8 cellular contexts compared by ENCODE assay signal in the genomic region with DNA sequence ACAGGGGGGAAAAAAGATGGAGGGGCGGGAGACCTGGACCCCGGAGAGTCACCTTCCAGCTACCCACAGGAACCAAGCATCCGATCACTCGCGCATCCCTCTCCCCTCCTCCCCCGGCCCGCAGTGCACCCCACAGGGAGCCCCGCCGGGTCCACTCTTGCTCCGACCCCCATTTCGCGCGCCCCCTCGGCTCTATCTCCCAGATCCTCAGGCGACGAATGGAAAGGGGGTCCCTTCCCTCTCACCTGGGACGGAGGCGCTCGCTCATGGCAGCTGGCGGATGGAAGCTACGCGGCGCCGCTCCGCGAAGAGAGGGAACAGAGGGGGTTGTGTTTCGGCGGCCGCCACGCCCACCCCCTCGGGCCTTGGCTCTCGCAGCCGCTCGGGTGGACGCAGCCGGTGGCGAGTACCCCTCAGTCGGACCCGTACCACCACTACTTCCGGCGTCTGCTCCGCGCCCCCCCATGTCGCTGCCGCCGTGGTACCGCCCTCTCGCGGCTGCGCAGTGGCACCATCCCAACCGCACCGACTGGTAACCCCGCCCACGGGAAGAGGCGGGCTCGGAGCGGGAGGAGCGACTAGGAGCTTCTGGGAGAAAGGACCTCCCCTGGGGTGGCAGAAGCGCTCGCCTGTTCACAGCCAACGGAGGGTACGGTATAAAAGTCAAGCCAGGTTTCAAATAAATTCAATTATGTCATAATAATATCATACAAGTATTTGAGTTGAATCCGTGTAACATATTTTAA. TPM values are rescaled to one million over a fixed set of nuclear protein-coding genes. Genes with fewer than 3 reads are reported as not detected.
DNase-seq lines count a peak whose midpoint lies in the region; TF ChIP-seq lines count a peak whose summit lies in the region.

No MANE protein-coding gene starts in this region.

- 0% methylated on average over 18 of the region's 63 CpGs for WGBS in suprapubic skin

- no peak for TF ChIP-seq EP300 in suprapubic skin (IDR thresholded peaks at IDR 0.05)

- peaks cover 49% of the 10 kb centered on the region for H3K4me1 ChIP-seq in suprapubic skin

- H3K9me3 ChIP-seq in suprapubic skin, result no peaks in the 10 kb centered on the region

- H3K9me3 Mint-ChIP-seq in HFFc6, result no peaks in the 10 kb centered on the region

- H3K36me3 ChIP-seq in GM06990 (ENCODE audit: control insufficient read depth, insufficient read depth, low read length) (peaks cover 3% of the 10 kb centered on the region; the same call in 1 of the 2 replicates), suprapubic skin (peaks cover 17% of the 10 kb centered on the region)

- TF ChIP-seq CTCF in GM06990 (IDR thresholded peaks at IDR 0.05; ENCODE audit: insufficient read depth, low read length, poor library complexity, severe bottlenecking), result no peak
- TF ChIP-seq CTCF in HFFc6 (IDR thresholded peaks at IDR 0.05), result peak; percentile 76
- TF ChIP-seq CTCF in NB4 (IDR thresholded peaks at IDR 0.05; ENCODE audit: low read depth, low read length), result no peak
- TF ChIP-seq CTCF in suprapubic skin (IDR thresholded peaks at IDR 0.05), result peak in 1 of 2 donors; percentile 50

- peak overlapping the region; percentile 88 for H3K27ac ChIP-seq in suprapubic skin

- H3K4me3 ChIP-seq in GM06990 (replicated peaks; ENCODE audit: low read depth, low read length) (peak overlapping the region; percentile 95), NB4 (ENCODE audit: low read depth, low read length) (peak overlapping the region; percentile 93), suprapubic skin (peak overlapping the region; percentile 90)

- TF ChIP-seq POLR2A in NB4 (IDR thresholded peaks at IDR 0.05; ENCODE audit: extremely low read depth, insufficient read length), result peak; percentile 62
- peak in 1 of 2 donors; percentile 67 for TF ChIP-seq POLR2A in suprapubic skin (IDR thresholded peaks at IDR 0.05)

- no peaks in the 10 kb centered on the region; the same call in 1 of the 2 replicates for H3K27me3 Mint-ChIP-seq in HFFc6 (ENCODE audit: insufficient read depth)

- H3K27me3 ChIP-seq in GM06990 (replicated peaks; ENCODE audit: control insufficient read depth, insufficient read depth, low read length) (no peaks in the 10 kb centered on the region), suprapubic skin (no peaks in the 10 kb centered on the region)

- H3K4me3 Mint-ChIP-seq in HFFc6, result peak overlapping the region; percentile 95

- peak; percentile 97 for DNase-seq in GM06990 (ENCODE audit: extremely low read depth, insufficient read length)
- DNase-seq in HFFc6, result peak; percentile 91
- DNase-seq in NB4 (ENCODE audit: low read depth), result peak; percentile 95
- DNase-seq in SK-N-DZ (ENCODE audit: low spot score), result peak; percentile 98
- DNase-seq in activated naive CD4-positive, alpha-beta T cell treated with anti-CD3 and anti-CD28 coated beads, Interleukin-2, amount 50 U/mL, for 16 hours, result peak; percentile 99
- peak; percentile 96 for DNase-seq in globus pallidus (ENCODE audit: low spot score)
- DNase-seq in nucleus accumbens (lab: John Stamatoyannopoulos, UW), result peak; percentile 66 to 99 (median 94)
- DNase-seq in suprapubic skin (ENCODE audit: low spot score in 2 of 2), result peak; percentile 96 to 97

- H3K27ac Mint-ChIP-seq in HFFc6, result peak overlapping the region; percentile 98

- peaks cover 14% of the 10 kb centered on the region; the same call in 1 of the 2 replicates for H3K36me3 Mint-ChIP-seq in HFFc6 (ENCODE audit: low read depth)

- H3K4me1 Mint-ChIP-seq in HFFc6 (ENCODE audit: low read depth), result peaks cover 55% of the 10 kb centered on the region

RNA-seq across cellular contexts. Expression of gene CPSF4L, which starts 29.7 kb away (rescaled TPM):
- total RNA-seq in HFFc6 (2021; fragmentation: NEBNext Ultra II Directional; extraction: Animal tissue kit (Norgen Biotek cat#: 25700)), result not detected
- polyA plus RNA-seq in SK-N-DZ (2014; cell fraction: cytosol; rRNA removed), result not detected in 2 replicates
- not detected in 2 replicates for polyA plus RNA-seq in SK-N-DZ (2014; cell fraction: nucleus; rRNA removed)
- not detected for total RNA-seq in suprapubic skin

RNA-seq across cellular contexts. Expression of gene COG1, which starts 39.2 kb away (rescaled TPM):
- 10 to 100 TPM; 47.3 to 59.0 (median 55.8) TPM for total RNA-seq in HFFc6 (2021; fragmentation: NEBNext Ultra II Directional; extraction: Animal tissue kit (Norgen Biotek cat#: 25700))
- polyA plus RNA-seq in SK-N-DZ (2014; cell fraction: cytosol; rRNA removed), result 22.9 and 29.5 TPM in 2 replicates
- polyA plus RNA-seq in SK-N-DZ (2014; cell fraction: nucleus; rRNA removed), result 42.5 and 60.0 TPM in 2 replicates
- 10 to 100 TPM; 17.9 to 65.8 (median 23.8) TPM for total RNA-seq in suprapubic skin

Comparison
In these comparisons a context has a peak if more than half of its experiments do, and no peak if none do; other contexts are left out.
1. Peak in every context shown above with its lines: DNase-seq, H3K4me3 ChIP-seq and H3K27ac ChIP-seq.